11 cellular contexts compared by ENCODE assay signal in the genomic region with DNA sequence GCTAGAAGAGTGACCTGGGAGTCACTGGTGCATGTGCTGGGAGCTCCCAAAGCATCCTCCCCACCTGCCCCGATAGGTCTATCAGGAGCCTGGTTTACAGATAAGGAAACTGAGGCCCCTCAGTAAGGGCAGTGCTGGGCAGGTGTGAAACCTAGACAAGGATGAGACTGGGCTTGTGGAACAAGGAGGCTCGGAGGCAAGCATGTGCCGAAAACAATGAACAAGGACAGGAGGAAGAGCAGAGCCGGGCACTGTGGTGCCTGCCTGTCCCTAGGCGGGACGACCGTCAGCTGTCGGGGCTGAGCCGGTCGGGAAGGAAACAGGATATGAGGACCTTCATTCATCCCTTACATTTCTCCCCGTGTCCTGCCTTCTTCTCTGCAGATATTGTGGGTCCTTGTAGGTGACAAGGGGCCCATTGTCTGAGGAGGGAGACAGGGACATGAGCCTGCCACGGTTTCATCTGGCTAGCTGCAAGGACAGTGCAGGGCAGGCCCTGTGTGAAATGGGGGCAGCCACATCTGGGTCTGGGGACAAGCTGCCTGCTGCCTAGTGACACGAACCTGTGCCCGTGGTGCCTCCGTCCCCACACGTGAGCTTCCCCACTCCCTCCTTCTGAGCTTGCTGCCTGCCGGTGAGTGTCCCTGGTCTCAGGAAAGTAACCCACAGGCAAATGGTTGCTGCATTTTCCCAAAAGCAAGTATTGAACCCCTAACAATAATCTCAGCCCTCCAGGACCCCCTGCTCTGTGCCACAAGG. TPM values are rescaled to one million over a fixed set of nuclear protein-coding genes. Genes with fewer than 3 reads are reported as not detected.
DNase-seq lines count a peak whose midpoint lies in the region; ATAC-seq and TF ChIP-seq lines count a peak whose summit lies in the region.
"Had no signal": no experiment of that assay in that cellular context is flagged by ENCODE, and none has a peak within 500 bp of the region (broad histone marks: within the 10 kb centered on the region; RNA-seq: fewer than 3 reads in every experiment).

No MANE protein-coding gene starts in this region.

- H3K36me3 ChIP-seq in lower lobe of right lung: no peaks in the 10 kb centered on the region
- H3K36me3 ChIP-seq in thymus (ENCODE audit: control insufficient read depth, insufficient read depth): peaks cover 17% of the 10 kb centered on the region
- H3K36me3 ChIP-seq: tibial artery had no signal

- intact Hi-C loops in activated CD4-positive, alpha-beta memory T cell treated with anti-CD3 and anti-CD28 coated beads for 36 hours (cut with micrococcal nuclease): loop anchor here (2.0 to 5.0 kb wide), 3 partner anchors 95 to 191 kb away; partner anchors contain the start of gene CARD19
- intact Hi-C loops in lower lobe of right lung (cut with DNase I): no loop called here

- POLR2A ChIA-PET in activated CD4-positive, alpha-beta memory T cell treated with anti-CD3 and anti-CD28 coated beads for 36 hours (lab: Charles Lee): interaction anchor here (0.8 to 2.4 kb wide), 8 partner anchors 8 to 168 kb away, joined by 3 to 12 read pairs (median 3); partner anchors contain the start of gene NINJ1

- WGBS in thymus: 77% methylated on average over 17 of the region's 17 CpGs

- H3K9me3 Mint-ChIP-seq in activated CD4-positive, alpha-beta memory T cell treated with anti-CD3 and anti-CD28 coated beads for 36 hours: peaks cover 12% of the 10 kb centered on the region

- ATAC-seq in lower lobe of right lung (no peak), HG03342 (IDR thresholded peaks at IDR 0.05; ENCODE audit: unreplicated experiment) (no peak), GM19452 (IDR thresholded peaks at IDR 0.05; ENCODE audit: unreplicated experiment) (no peak)

- peaks cover 40% of the 10 kb centered on the region for H3K36me3 Mint-ChIP-seq in activated CD4-positive, alpha-beta memory T cell treated with anti-CD3 and anti-CD28 coated beads for 36 hours

- no peaks in the 10 kb centered on the region for H3K9me3 ChIP-seq in lower lobe of right lung
- H3K9me3 ChIP-seq in thymus (ENCODE audit: control insufficient read depth): peaks cover 2% of the 10 kb centered on the region

- H3K4me3 Mint-ChIP-seq in activated CD4-positive, alpha-beta memory T cell treated with anti-CD3 and anti-CD28 coated beads for 36 hours: peak overlapping the region; percentile 96

- peak; percentile 25 for DNase-seq in activated gamma-delta T cell treated with Interleukin-2 at 50 U/mL for 16 hours
- no peak for DNase-seq in activated gamma-delta T cell (lab: John Stamatoyannopoulos, UW)
- peak; percentile 22 for DNase-seq in activated CD4-positive, alpha-beta memory T cell treated with anti-CD3 and anti-CD28 coated beads for 36 hours
- DNase-seq in lower lobe of right lung: no peak
- DNase-seq in GDM1 (lab: John Stamatoyannopoulos, UW): no peak
- DNase-seq: dermis blood vessel endothelial cell, NCI-H2171 treated with DMSO at 0.1 percent for 48 hours had no signal

- H3K27ac ChIP-seq in lower lobe of right lung (peak overlapping the region; percentile 86), thymus (ENCODE audit: low read depth) (peak overlapping the region; percentile 99)
- H3K27ac ChIP-seq: tibial artery had no signal

- peaks cover 32% of the 10 kb centered on the region for H3K4me1 ChIP-seq in lower lobe of right lung
- H3K4me1 ChIP-seq in thymus (ENCODE audit: control insufficient read depth, insufficient read depth, low read length): peaks cover 29% of the 10 kb centered on the region
- H3K4me1 ChIP-seq: tibial artery had no signal

- no peak for TF ChIP-seq CTCF in lower lobe of right lung (IDR thresholded peaks at IDR 0.05)

- H3K27me3 Mint-ChIP-seq in activated CD4-positive, alpha-beta memory T cell treated with anti-CD3 and anti-CD28 coated beads for 36 hours: no peaks in the 10 kb centered on the region

- CTCF ChIA-PET in activated CD4-positive, alpha-beta memory T cell treated with anti-CD3 and anti-CD28 coated beads for 36 hours (lab: Charles Lee): interaction anchor here (1.0 to 2.6 kb wide), 4 partner anchors 9 to 143 kb away, joined by 3 to 13 read pairs (median 6); no protein-coding TSS in a partner anchor

- no peaks in the 10 kb centered on the region for H3K27me3 ChIP-seq in lower lobe of right lung (ENCODE audit: low read depth)
- H3K27me3 ChIP-seq in thymus (ENCODE audit: control insufficient read depth, insufficient read depth): no peaks in the 10 kb centered on the region

- H3K4me3 ChIP-seq in lower lobe of right lung (peak overlapping the region; percentile 57), thymus (ENCODE audit: low read length) (peak overlapping the region; percentile 90)

- H3K4me1 Mint-ChIP-seq in activated CD4-positive, alpha-beta memory T cell treated with anti-CD3 and anti-CD28 coated beads for 36 hours (ENCODE audit: low read depth): peaks cover 66% of the 10 kb centered on the region

- H3K27ac Mint-ChIP-seq in activated CD4-positive, alpha-beta memory T cell treated with anti-CD3 and anti-CD28 coated beads for 36 hours: peak overlapping the region; percentile 100

RNA-seq across cellular contexts. Expression of gene FGD3, which starts 18.6 kb away (rescaled TPM):
- total RNA-seq in activated CD4-positive, alpha-beta memory T cell treated with anti-CD3 and anti-CD28 coated beads for 36 hours: 10 to 100 TPM; 41.3 to 47.7 TPM
- 23.9 TPM for total RNA-seq in lower lobe of right lung
- polyA plus RNA-seq in thymus: 48.9 TPM

Comparison
In these comparisons a context has a peak if more than half of its experiments do, and no peak if none do; other contexts are left out.
1. DNase-seq: peak in activated gamma-delta T cell treated with Interleukin-2 at 50 U/mL for 16 hours (single experiment) and activated CD4-positive, alpha-beta memory T cell treated with anti-CD3 and anti-CD28 coated beads for 36 hours (single experiment); none in activated gamma-delta T cell (single experiment), lower lobe of right lung (single experiment) and GDM1 (single experiment).